In genomic region chr19:18190278-18190677, GRCh38 we compare ENCODE assay signal across 21 cellular contexts. TPM values are rescaled to one million over a fixed set of nuclear protein-coding genes. Genes with fewer than 3 reads are reported as not detected.
DNase-seq lines count a peak whose midpoint lies in the region; ATAC-seq and TF ChIP-seq lines count a peak whose summit lies in the region.
"Had no signal": no experiment of that assay in that cellular context is flagged by ENCODE, and none has a peak within 500 bp of the region (broad histone marks: within the 10 kb centered on the region; RNA-seq: fewer than 3 reads in every experiment).

No MANE protein-coding gene starts in this region.

- H3F3A ChIP-seq in DOHH2 (ENCODE audit: control insufficient read depth, insufficient read depth): peaks cover 47% of the 10 kb centered on the region

- H3K79me2 ChIP-seq in DOHH2 (ENCODE audit: control insufficient read depth, low read length): peaks cover 15% of the 10 kb centered on the region

- peaks cover 28% of the 10 kb centered on the region for H3K4me1 Mint-ChIP-seq in neural crest cell

- H3K27ac ChIP-seq in DOHH2 (ENCODE audit: low read depth, low read length): peak overlapping the region; percentile 87
- H3K27ac ChIP-seq in RWPE2 (ENCODE audit: poor library complexity, severe bottlenecking): peak overlapping the region; percentile 88
- H3K27ac ChIP-seq: GM23248 had no signal

- no peaks in the 10 kb centered on the region for H3K36me3 Mint-ChIP-seq in neural crest cell (ENCODE audit: low read depth)
- H3K36me3 Mint-ChIP-seq: T-cell had no signal

- H3K4me1 ChIP-seq in DOHH2 (ENCODE audit: control insufficient read depth, low read length): peaks cover 64% of the 10 kb centered on the region
- H3K4me1 ChIP-seq in RWPE2 (ENCODE audit: insufficient read depth, poor library complexity, severe bottlenecking): peaks cover 2% of the 10 kb centered on the region

- TF ChIP-seq CTCF in DOHH2 (IDR thresholded peaks at IDR 0.05; ENCODE audit: low read depth, low read length, poor library complexity, severe bottlenecking) (no peak), RWPE2 (IDR thresholded peaks at IDR 0.05; ENCODE audit: poor library complexity, severe bottlenecking) (no peak), neural crest cell (conservative IDR thresholded peaks at IDR 0.05) (no peak)

- H3K9me3 Mint-ChIP-seq in neural crest cell: no peaks in the 10 kb centered on the region
- H3K9me3 Mint-ChIP-seq: T-cell had no signal

- no peak overlapping the region for H3K4me2 ChIP-seq in DOHH2 (ENCODE audit: low read length)
- H3K4me2 ChIP-seq: SK-N-SH had no signal

- H3K4me3 Mint-ChIP-seq in neural crest cell: peak overlapping the region; percentile 3
- H3K4me3 Mint-ChIP-seq: T-cell had no signal

- H3K36me3 ChIP-seq in DOHH2 (ENCODE audit: control insufficient read depth, low read length): peaks cover 10% of the 10 kb centered on the region
- peaks cover 4% of the 10 kb centered on the region; the same call in 1 of the 2 replicates for H3K36me3 ChIP-seq in RWPE2 (ENCODE audit: low read depth)

- no peak for ATAC-seq in RWPE2 (ENCODE audit: low read depth)
- ATAC-seq in HG03469 (IDR thresholded peaks at IDR 0.05; ENCODE audit: unreplicated experiment): no peak
- ATAC-seq: HCT116, T-cell had no signal

- H3K27me3 Mint-ChIP-seq in neural crest cell (ENCODE audit: low read depth): peaks cover 8% of the 10 kb centered on the region
- H3K27me3 Mint-ChIP-seq: T-cell had no signal

- no peaks in the 10 kb centered on the region; the same call in 1 of the 2 replicates for H4K20me1 ChIP-seq in DOHH2 (ENCODE audit: control insufficient read depth, insufficient read depth, low read depth, low read length)

- H3K27me3 ChIP-seq in DOHH2 (ENCODE audit: control insufficient read depth, low read length): no peaks in the 10 kb centered on the region
- H3K27me3 ChIP-seq in RWPE2 (ENCODE audit: insufficient read depth, poor library complexity, severe bottlenecking): no peaks in the 10 kb centered on the region

- H3K9me3 ChIP-seq in DOHH2 (ENCODE audit: control insufficient read depth, insufficient read depth, low read length): no peaks in the 10 kb centered on the region
- no peaks in the 10 kb centered on the region for H3K9me3 ChIP-seq in RWPE2 (ENCODE audit: severe bottlenecking)
- H3K9me3 ChIP-seq: Caco-2, SK-N-SH had no signal

- H3K4me3 ChIP-seq in DOHH2 (ENCODE audit: low read length) (no peak overlapping the region), RWPE2 (ENCODE audit: severe bottlenecking) (no peak overlapping the region)
- H3K4me3 ChIP-seq: GM23248 had no signal

- DNase-seq in RWPE2 (ENCODE audit: low spot score) (no peak), neural crest cell (ENCODE audit: low read depth, low spot score) (no peak), NAMALWA (ENCODE audit: low spot score) (no peak)
- DNase-seq: ACHN, AML-193, Caco-2, GF-D8, GM23248, KG1, MV-4-11, NCI-H1417 treated with DMSO at 0.1 percent for 48 hours, NCI-H187 treated with DMSO at 0.1 percent for 48 hours, NCI-H2227 treated with DMSO at 0.1 percent for 48 hours, NCI-H510A treated with DMSO at 0.1 percent for 48 hours, NCI-H774, SHP77 treated with DMSO at 0.1 percent for 48 hours, SK-N-SH, T-cell had no signal

- no peaks in the 10 kb centered on the region for H3K9me2 ChIP-seq in DOHH2 (replicated peaks; ENCODE audit: control insufficient read depth, low read length)
- H3K9me2 ChIP-seq: SK-N-SH had no signal

- H3K27ac Mint-ChIP-seq in neural crest cell (ENCODE audit: unreplicated experiment): no peak overlapping the region
- H3K27ac Mint-ChIP-seq: T-cell had no signal

RNA-seq across cellular contexts. Expression of gene MPV17L2, which starts 2.7 kb away (rescaled TPM):
- 16.9 and 17.2 TPM in 2 replicates for total RNA-seq in neural crest cell

RNA-seq across cellular contexts. Expression of gene RAB3A, which starts 13.6 kb away (rescaled TPM):
- total RNA-seq in neural crest cell: 9.2 and 9.9 TPM in 2 replicates

RNA-seq across cellular contexts. Expression of gene IFI30, which starts 16.7 kb away (rescaled TPM):
- not detected in 2 replicates for total RNA-seq in neural crest cell

RNA-seq across cellular contexts. Expression of gene PDE4C, which starts 36.0 kb away (rescaled TPM):
- 0.09 and 0.25 TPM in 2 replicates for total RNA-seq in neural crest cell
- total RNA-seq: T-cell had no signal

RNA-seq across cellular contexts. Expression of gene PIK3R2, which starts 37.3 kb away (rescaled TPM):
- total RNA-seq in neural crest cell: 72.5 and 74.8 TPM in 2 replicates
